ENCODE assay signal across 1 cellular context in genomic region chr22:20135846-20136602, GRCh38.
TF ChIP-seq lines count a peak whose summit lies in the region.

No MANE protein-coding gene starts in this region.

TF ChIP-seq in H1, 55 proteins besides CTCF, POLR2A, EP300 and RAD21:
- TF ChIP-seq SAP30 (IDR thresholded peaks at IDR 0.05; ENCODE audit: insufficient read depth, insufficient replicate concordance, low read length) (no peak), BRCA1 (IDR thresholded peaks at IDR 0.05; ENCODE audit: low read depth, low read length) (no peak), MAFK (IDR thresholded peaks at IDR 0.05; ENCODE audit: low read depth, low read length) (no peak), CTBP2 (IDR thresholded peaks at IDR 0.05; ENCODE audit: borderline replicate concordance, insufficient read depth, insufficient read length, low read length) (no peak), JUN (IDR thresholded peaks at IDR 0.05; ENCODE audit: low read depth, low read length) (no peak), FOSL1 (IDR thresholded peaks at IDR 0.05; ENCODE audit: insufficient read depth, low read depth, low read length) (no peak), GTF2F1 (IDR thresholded peaks at IDR 0.05; ENCODE audit: borderline replicate concordance, low read depth, low read length) (no peak), BCL11A (IDR thresholded peaks at IDR 0.05; ENCODE audit: low read depth in 2 of 2, low read length in 2 of 2) (no peak), CBX5 (IDR thresholded peaks at IDR 0.05; ENCODE audit: low read depth, low read length) (no peak), MAX (IDR thresholded peaks at IDR 0.05) (no peak), KDM5A (IDR thresholded peaks at IDR 0.05; ENCODE audit: low read length) (no peak), EZH2 (IDR thresholded peaks at IDR 0.05; ENCODE audit: low read depth, low read length, severe bottlenecking) (no peak)
TF ChIP-seq in H1: peak in this region for 0.
